Comparison of ENCODE assay signal across 8 cellular contexts in the genomic region with DNA sequence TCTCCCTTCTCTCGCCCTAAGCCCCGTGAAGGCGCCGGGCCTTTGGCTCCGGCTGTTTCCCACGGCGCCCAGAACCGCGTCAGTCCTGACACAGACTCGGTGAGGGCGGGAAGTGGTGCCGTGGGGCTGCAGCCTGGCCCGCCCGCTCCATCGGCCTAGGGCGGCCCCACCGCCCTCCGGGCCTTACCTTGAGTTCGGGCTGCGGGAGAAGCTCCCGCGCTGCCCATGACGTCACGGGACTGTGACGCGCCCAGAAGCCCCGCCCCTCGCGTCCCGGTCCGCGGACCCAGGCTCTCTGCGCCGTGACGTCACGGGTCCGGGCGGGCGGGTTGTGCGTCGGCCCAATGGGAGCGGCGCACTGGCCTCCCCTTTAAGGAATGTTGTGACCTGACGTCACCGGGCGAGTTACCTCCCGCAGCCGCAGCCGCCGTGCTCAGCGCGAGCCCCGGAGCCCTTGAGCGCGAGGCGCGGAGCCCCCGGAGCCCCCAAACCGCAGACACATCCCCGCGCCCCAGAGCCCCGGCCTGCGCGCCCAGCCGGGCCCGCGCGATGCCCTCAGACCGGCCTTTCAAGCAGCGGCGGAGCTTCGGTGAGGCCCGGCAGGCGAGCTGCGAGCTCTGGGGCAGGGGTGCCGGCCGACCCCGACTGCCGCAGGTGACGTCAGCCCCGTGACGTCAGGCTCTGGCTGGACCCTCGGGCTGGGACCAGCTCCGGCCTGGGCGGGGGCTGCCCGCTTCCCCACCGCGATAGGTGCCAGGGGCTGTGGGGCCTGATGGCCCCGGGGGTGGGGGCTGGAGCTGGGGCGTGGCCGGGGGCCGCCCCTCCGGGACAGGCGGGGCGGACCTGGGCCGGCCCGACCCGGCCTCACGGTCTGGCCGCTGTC. TPM values are rescaled to one million over a fixed set of nuclear protein-coding genes. Genes with fewer than 3 reads are reported as not detected.
A peak's percentile ranks its signal among the peaks of the same experiment; 100 is the strongest.
DNase-seq lines count a peak whose midpoint lies in the region; ATAC-seq and TF ChIP-seq lines count a peak whose summit lies in the region.

Gene MAP1LC3A (plus strand): TSS at position 399 of the 883 bp plus-strand sequence. CDS start 151 bp downstream, at position 550.

- no peaks in the 10 kb centered on the region for H3K79me2 ChIP-seq in SU-DHL-6 (ENCODE audit: insufficient read depth, low read length)

- DNase-seq in GM04504 (ENCODE audit: low read depth) (peak; percentile 85), Right ventricle myocardium superior (peak; percentile 98), ovary (peak; percentile 97 to 98 (median 98)), suprapubic skin (ENCODE audit: low spot score in 2 of 2) (peak; percentile 98), GDM1 (lab: John Stamatoyannopoulos, UW) (no peak)

- TF ChIP-seq CTCF in SU-DHL-6 (IDR thresholded peaks at IDR 0.05; ENCODE audit: insufficient read depth, low read length, poor library complexity, severe bottlenecking), result no peak
- TF ChIP-seq CTCF in ovary (IDR thresholded peaks at IDR 0.05), result peak in 1 of 3 donors; percentile 50
- TF ChIP-seq CTCF in suprapubic skin (IDR thresholded peaks at IDR 0.05), result no peak

- no peaks in the 10 kb centered on the region for H3K9me2 ChIP-seq in SU-DHL-6 (replicated peaks; ENCODE audit: insufficient read depth, low read length)

- H3K27me3 ChIP-seq in SU-DHL-6 (ENCODE audit: low read length) (no peaks in the 10 kb centered on the region), ovary (no peaks in the 10 kb centered on the region), suprapubic skin (no peaks in the 10 kb centered on the region)

- TF ChIP-seq EP300 in ovary (IDR thresholded peaks at IDR 0.05) (peak; percentile 56), suprapubic skin (IDR thresholded peaks at IDR 0.05) (no peak)

- peak within 1 kb of the TSS; percentile 14 for H3K4me2 ChIP-seq in SU-DHL-6 (ENCODE audit: low read depth, low read length, poor library complexity, severe bottlenecking)

- TF ChIP-seq POLR2A in ovary (IDR thresholded peaks at IDR 0.05) (peak; percentile 78), suprapubic skin (IDR thresholded peaks at IDR 0.05) (peak in 1 of 2 donors; percentile 59)

- H3K4me1 ChIP-seq in ovary (ENCODE audit: insufficient read depth) (no peaks in the 10 kb centered on the region), suprapubic skin (peaks cover 23% of the 10 kb centered on the region)

- no peak within 1 kb of the TSS for H3K9ac ChIP-seq in SU-DHL-6 (ENCODE audit: low read length)

- no peaks in the 10 kb centered on the region for H3F3A ChIP-seq in SU-DHL-6 (ENCODE audit: insufficient read depth)

- H2AFZ ChIP-seq in SU-DHL-6 (ENCODE audit: low read depth, low read length, severe bottlenecking), result peak within 1 kb of the TSS; percentile 64

- H3K9me3 ChIP-seq in SU-DHL-6 (ENCODE audit: insufficient read depth, low read length) (no peaks in the 10 kb centered on the region), ovary (no peaks in the 10 kb centered on the region), suprapubic skin (no peaks in the 10 kb centered on the region)

- H3K4me3 ChIP-seq in SU-DHL-6 (ENCODE audit: insufficient read depth, low read length, poor library complexity, severe bottlenecking) (no peak within 1 kb of the TSS), ovary (peak within 1 kb of the TSS; percentile 98), suprapubic skin (peak within 1 kb of the TSS; percentile 59)

- 1 to 8% (median 4%) methylated on average over 72 to 100 of the region's 100 CpGs for WGBS in adipose tissue, 3 donors
- 0 to 1% (median 1%) methylated on average over 69 to 99 of the region's 100 CpGs for WGBS in ovary, 3 donors
- WGBS in suprapubic skin, result under 1% methylated on average over 72 of the region's 100 CpGs

- H3K36me3 ChIP-seq in SU-DHL-6 (ENCODE audit: low read length) (no peaks in the 10 kb centered on the region), ovary (no peaks in the 10 kb centered on the region), suprapubic skin (no peaks in the 10 kb centered on the region)

- H3K27ac ChIP-seq in SU-DHL-6 (ENCODE audit: low read depth, low read length) (no peak within 1 kb of the TSS), adipose tissue (ENCODE audit: low read depth, low read length) (peak within 1 kb of the TSS; percentile 56), ovary (peak within 1 kb of the TSS; percentile 91 to 98), suprapubic skin (peak within 1 kb of the TSS; percentile 84)

- intact Hi-C loops in Right ventricle myocardium superior (cut with DNase I) (no loop called here), ovary (cut with DNase I) (loop anchor here in 1 of 4 donors (2.0 kb wide), 1 partner anchor 146 kb away; the partner anchor contains the start of gene TP53INP2)

- no peaks in the 10 kb centered on the region for H4K20me1 ChIP-seq in SU-DHL-6 (ENCODE audit: low read depth, low read length)

- ATAC-seq in HG03342 (IDR thresholded peaks at IDR 0.05; ENCODE audit: unreplicated experiment) (peak; percentile 68), Right ventricle myocardium superior (ENCODE audit: poor library complexity) (peak; percentile 95)

RNA-seq across cellular contexts. Expression of gene MAP1LC3A, which starts in this region (rescaled TPM):
- polyA plus RNA-seq in adipose tissue (10 to 100 TPM; 24.8 to 82.0 (median 78.1) TPM), ovary (10 to 100 TPM in 1 of 2 donors, 1 to 10 TPM in 1; 3.4 to 57.2 TPM)
- total RNA-seq in Right ventricle myocardium superior (107 TPM), ovary (10 to 100 TPM; 27.2 to 66.1 (median 36.0) TPM), suprapubic skin (100 to 1,000 TPM in 2 of 4 donors, 10 to 100 TPM in 2; 42.6 to 111 (median 103) TPM)
